1 cellular context compared by ENCODE assay signal in the genomic region with DNA sequence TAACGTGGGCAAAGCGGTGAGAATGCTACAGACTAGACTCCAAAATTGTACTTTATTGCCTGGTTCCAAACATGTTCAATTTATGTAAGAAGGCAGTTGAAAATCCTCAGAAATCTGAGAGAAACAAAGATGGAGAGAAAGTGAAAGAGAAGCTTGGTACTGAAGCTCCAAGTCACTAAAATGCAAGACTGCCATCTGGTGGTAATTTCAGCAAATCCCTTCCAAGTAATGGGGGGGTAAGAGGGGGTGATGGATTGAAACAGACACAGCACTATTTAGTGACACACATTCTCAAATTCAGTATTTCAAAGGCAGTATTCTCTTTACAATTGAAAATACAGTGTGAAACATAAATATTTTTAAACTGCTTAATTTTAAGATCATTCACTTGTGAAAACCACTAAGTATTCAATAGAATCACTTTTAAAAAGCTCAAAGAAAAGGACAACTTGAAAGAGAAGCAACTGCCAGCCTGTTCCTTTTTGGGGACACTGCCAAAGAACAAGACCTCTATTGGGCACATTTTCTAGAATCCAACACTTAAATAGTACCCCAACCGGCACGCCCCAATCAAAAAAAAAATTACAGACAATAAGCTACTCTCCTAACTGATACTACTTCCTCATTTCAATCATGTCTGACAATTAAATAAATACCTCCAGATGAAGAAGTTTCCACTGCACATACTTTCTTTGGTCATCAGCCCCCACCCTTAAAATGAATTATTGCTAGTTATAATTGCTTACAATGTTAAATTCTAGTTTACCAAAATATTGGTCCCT.
TF ChIP-seq lines count a peak whose summit lies in the region.

No MANE protein-coding gene starts in this region.

TF ChIP-seq in H1, 55 proteins besides CTCF, POLR2A, EP300 and RAD21:
- TF ChIP-seq SIN3A (conservative IDR thresholded peaks at IDR 0.05 in 1 of 2, IDR thresholded peaks at IDR 0.05 in 1 of 2; ENCODE audit: low read depth in 1 of 2, low read length in 2 of 2) (no peak), GTF2F1 (IDR thresholded peaks at IDR 0.05; ENCODE audit: borderline replicate concordance, low read depth, low read length) (no peak), BCL11A (IDR thresholded peaks at IDR 0.05; ENCODE audit: low read depth in 2 of 2, low read length in 2 of 2) (no peak), SUZ12 (IDR thresholded peaks at IDR 0.05; ENCODE audit: low read length) (no peak), POU5F1 (IDR thresholded peaks at IDR 0.05; ENCODE audit: low read depth, low read length) (no peak), SIX5 (IDR thresholded peaks at IDR 0.05; ENCODE audit: low read depth, low read length) (no peak), TEAD4 (IDR thresholded peaks at IDR 0.05; ENCODE audit: low read depth, low read length) (no peak), CTBP2 (IDR thresholded peaks at IDR 0.05; ENCODE audit: borderline replicate concordance, insufficient read depth, insufficient read length, low read length) (no peak), JUN (IDR thresholded peaks at IDR 0.05; ENCODE audit: low read depth, low read length) (no peak), SAP30 (IDR thresholded peaks at IDR 0.05; ENCODE audit: insufficient read depth, insufficient replicate concordance, low read length) (no peak), SP4 (IDR thresholded peaks at IDR 0.05; ENCODE audit: low read length) (no peak), HDAC6 (IDR thresholded peaks at IDR 0.05; ENCODE audit: low read depth, low read length) (no peak), EZH2 (IDR thresholded peaks at IDR 0.05; ENCODE audit: low read depth, low read length, severe bottlenecking) (no peak), HDAC2 (IDR thresholded peaks at IDR 0.05; ENCODE audit: borderline replicate concordance in 1 of 2, low read depth in 2 of 2, low read length in 2 of 2) (no peak), JUND (IDR thresholded peaks at IDR 0.05; ENCODE audit: low read length) (no peak), YY1 (IDR thresholded peaks at IDR 0.05; ENCODE audit: low read depth, low read length) (no peak), MAX (IDR thresholded peaks at IDR 0.05) (no peak), POLR2AphosphoS5 (IDR thresholded peaks at IDR 0.05; ENCODE audit: low read depth, low read length) (no peak), KDM5A (IDR thresholded peaks at IDR 0.05; ENCODE audit: low read length) (no peak)
- TF ChIP-seq, protein P1, sequence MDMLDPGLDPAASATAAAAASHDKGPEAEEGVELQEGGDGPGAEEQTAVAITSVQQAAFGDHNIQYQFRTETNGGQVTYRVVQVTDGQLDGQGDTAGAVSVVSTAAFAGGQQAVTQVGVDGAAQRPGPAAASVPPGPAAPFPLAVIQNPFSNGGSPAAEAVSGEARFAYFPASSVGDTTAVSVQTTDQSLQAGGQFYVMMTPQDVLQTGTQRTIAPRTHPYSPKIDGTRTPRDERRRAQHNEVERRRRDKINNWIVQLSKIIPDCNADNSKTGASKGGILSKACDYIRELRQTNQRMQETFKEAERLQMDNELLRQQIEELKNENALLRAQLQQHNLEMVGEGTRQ (IDR thresholded peaks at IDR 0.05; ENCODE audit: low read length), result no peak
